In the genomic region with DNA sequence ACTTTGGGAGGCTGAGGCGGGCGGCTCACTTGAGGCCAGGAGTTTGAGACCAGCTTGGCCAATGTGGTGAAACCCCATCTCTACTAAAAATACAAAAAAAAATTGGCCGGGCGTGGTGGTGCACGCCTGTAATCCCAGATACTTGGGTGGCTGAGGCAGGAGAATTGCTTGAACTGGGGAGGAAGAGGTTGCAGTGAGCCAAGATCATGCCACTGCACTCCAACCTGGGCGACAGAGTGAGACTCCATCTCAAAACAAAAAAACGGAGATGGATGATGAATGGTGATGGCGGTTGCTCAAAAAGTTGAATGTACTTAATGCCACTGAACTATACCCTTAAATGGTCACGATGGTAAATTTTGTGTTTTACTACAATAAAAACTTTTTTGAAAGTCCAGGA, we compare ENCODE assay signal across 1 cellular context. TPM values are rescaled to one million over a fixed set of nuclear protein-coding genes. Genes with fewer than 3 reads are reported as not detected.
"Had no signal": no experiment of that assay in that cellular context is flagged by ENCODE, and none has a peak within 500 bp of the region (broad histone marks: within the 10 kb centered on the region; RNA-seq: fewer than 3 reads in every experiment).

No MANE protein-coding gene starts in this region.

RNA-seq across cellular contexts. Expression of gene CIART, which starts 26.2 kb away (rescaled TPM):
- total RNA-seq: SJCRH30 had no signal
